8 cellular contexts compared by ENCODE assay signal in the genomic region with DNA sequence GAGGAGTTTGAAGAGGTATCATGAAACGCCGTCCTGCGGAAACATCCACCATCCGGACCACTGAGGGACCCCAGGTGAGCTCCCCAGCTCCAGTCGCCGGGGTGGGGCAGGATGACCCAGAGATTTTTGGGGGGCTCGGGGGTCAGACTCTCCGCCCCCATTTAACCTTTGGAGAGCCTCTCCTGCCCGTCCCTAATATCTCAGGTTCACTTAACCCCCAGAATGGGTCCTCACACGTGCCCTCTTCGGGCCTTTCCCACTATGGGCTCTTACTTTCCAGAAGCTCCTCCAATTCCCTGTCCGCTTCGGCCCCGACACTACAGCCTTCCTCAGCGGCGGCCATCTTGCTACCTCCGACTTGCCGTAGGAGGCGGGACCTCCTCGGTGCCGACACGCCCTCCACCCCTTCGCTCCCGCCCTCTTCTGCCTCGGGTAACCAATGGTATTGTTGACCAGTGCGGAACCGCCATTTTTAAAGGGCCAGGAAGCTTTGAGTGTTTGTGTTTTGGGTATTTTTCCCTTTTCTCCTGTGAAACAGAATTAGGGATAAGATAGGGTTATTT. TPM values are rescaled to one million over a fixed set of nuclear protein-coding genes. Genes with fewer than 3 reads are reported as not detected.
DNase-seq lines count a peak whose midpoint lies in the region; ATAC-seq, FAIRE-seq and TF ChIP-seq lines count a peak whose summit lies in the region.

A gene with protein sequence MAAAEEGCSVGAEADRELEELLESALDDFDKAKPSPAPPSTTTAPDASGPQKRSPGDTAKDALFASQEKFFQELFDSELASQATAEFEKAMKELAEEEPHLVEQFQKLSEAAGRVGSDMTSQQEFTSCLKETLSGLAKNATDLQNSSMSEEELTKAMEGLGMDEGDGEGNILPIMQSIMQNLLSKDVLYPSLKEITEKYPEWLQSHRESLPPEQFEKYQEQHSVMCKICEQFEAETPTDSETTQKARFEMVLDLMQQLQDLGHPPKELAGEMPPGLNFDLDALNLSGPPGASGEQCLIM (minus strand): TSS at position 352 of the 563 bp plus-strand sequence. CDS start 9 bp downstream, at position 343.

- peak within 1 kb of the TSS; percentile 82 for H3K4me2 ChIP-seq in OCI-LY7 (ENCODE audit: low read length)

- intact Hi-C loops in OCI-LY7 (cut with micrococcal nuclease; ENCODE audit: unreplicated experiment), result loop anchor here (1.0 to 2.0 kb wide), 2 partner anchors 58 to 184 kb away; partner anchors contain the start of genes COPA and NCSTN

- peaks cover 7% of the 10 kb centered on the region; the same call in 1 of the 2 replicates for H3K79me2 ChIP-seq in OCI-LY7 (ENCODE audit: insufficient read depth, low read depth, low read length)

- no TSS peak for BruUV-seq in OCI-LY7 (replicated peaks; lab: Mats Ljungman, UMichigan)

- FAIRE-seq in D721Med (lab: Jason Lieb, UNC), result no peak

- no peaks in the 10 kb centered on the region for H4K20me1 ChIP-seq in OCI-LY7 (ENCODE audit: insufficient read depth, low read length)

- H3K27ac ChIP-seq in OCI-LY7 (ENCODE audit: low read depth, low read length, poor library complexity, severe bottlenecking), result peak within 1 kb of the TSS; percentile 25

- no peaks in the 10 kb centered on the region for H3K9me3 ChIP-seq in OCI-LY7 (ENCODE audit: low read length)

- peaks cover 9% of the 10 kb centered on the region for H3K4me1 ChIP-seq in OCI-LY7 (ENCODE audit: insufficient read depth, low read length, poor library complexity, severe bottlenecking)

- CTCF ChIA-PET in OCI-LY7 (lab: Charles Lee; ENCODE audit: unreplicated experiment), result interaction anchor here (1.0 kb wide), 1 partner anchor 92 kb away, joined by 5 read pairs; no protein-coding TSS in a partner anchor

- H3K36me3 ChIP-seq in OCI-LY7 (ENCODE audit: insufficient read depth, low read length), result peaks cover 46% of the 10 kb centered on the region

- POLR2A ChIA-PET in OCI-LY7 (lab: Charles Lee), result interaction anchor here (0.7 to 2.1 kb wide), 14 partner anchors 10 to 187 kb away, joined by 3 to 14 read pairs (median 4); partner anchors contain the start of genes DCAF8, NCSTN and PEA15

- peak within 1 kb of the TSS; percentile 92 for H3K27ac Mint-ChIP-seq in endothelial cell (ENCODE audit: unreplicated experiment)

- peak; percentile 99 for DNase-seq in D721Med (ENCODE audit: insufficient read length, low spot score)
- peak; percentile 66 for DNase-seq in HuH-7.5 (ENCODE audit: low spot score)
- peak; percentile 91 for DNase-seq in OCI-LY7 (ENCODE audit: low spot score)
- peak; percentile 90 for DNase-seq in activated T-cell treated with anti-CD3 and anti-CD28 coated beads for 1 hour (ENCODE audit: low read depth)
- DNase-seq in endothelial cell (ENCODE audit: low spot score), result peak; percentile 93
- peak; percentile 92 for DNase-seq in midbrain (lab: John Stamatoyannopoulos, UW)
- DNase-seq in stimulated activated CD8-positive, alpha-beta memory T cell treated with anti-CD3 and anti-CD28 coated beads, Interleukin-2, amount 100 ng/mL, for 1 hour (ENCODE audit: low read depth in 2 of 2), result peak; percentile 82 to 87

- peak; percentile 93 for ATAC-seq in GM21526 (IDR thresholded peaks at IDR 0.05; ENCODE audit: low FRiP score, unreplicated experiment)

- TF ChIP-seq CTCF in D721Med (IDR thresholded peaks at IDR 0.05; ENCODE audit: insufficient read depth, missing control alignments) (no peak), OCI-LY7 (conservative IDR thresholded peaks at IDR 0.05; ENCODE audit: low read length) (no peak), endothelial cell (IDR thresholded peaks at IDR 0.05; ENCODE audit: unreplicated experiment) (no peak)

- no peaks in the 10 kb centered on the region for H3K9me3 Mint-ChIP-seq in endothelial cell (ENCODE audit: unreplicated experiment)

- H3K27me3 Mint-ChIP-seq in endothelial cell (ENCODE audit: unreplicated experiment), result peaks cover 2% of the 10 kb centered on the region

- H3K36me3 Mint-ChIP-seq in endothelial cell (ENCODE audit: low read depth, unreplicated experiment), result peaks cover 37% of the 10 kb centered on the region

- H3K9me2 ChIP-seq in OCI-LY7 (ENCODE audit: insufficient read depth, low read length), result no peaks in the 10 kb centered on the region

- H2AFZ ChIP-seq in OCI-LY7 (ENCODE audit: low read length), result peak within 1 kb of the TSS; percentile 48; the same call in 1 of the 2 replicates

- peak within 1 kb of the TSS; percentile 77 for H3K4me3 ChIP-seq in OCI-LY7 (ENCODE audit: low read depth, low read length, poor library complexity, severe bottlenecking)

- peaks cover 22% of the 10 kb centered on the region for H3K4me1 Mint-ChIP-seq in endothelial cell (ENCODE audit: unreplicated experiment)

- H3K4me3 Mint-ChIP-seq in endothelial cell (ENCODE audit: unreplicated experiment), result peak within 1 kb of the TSS; percentile 93

RNA-seq across cellular contexts. Expression of the gene that starts here (rescaled TPM):
- 32.6 and 34.7 TPM in 2 replicates for total RNA-seq in OCI-LY7 (2014; rRNA removed; shearing (Covaris generic))
- 47.3 and 53.9 TPM in 2 replicates for total RNA-seq in OCI-LY7 (2022)
- 61.7 TPM for total RNA-seq in endothelial cell (ENCODE audit: unreplicated experiment)

Comparison
In these comparisons a context has a peak if more than half of its experiments do, and no peak if none do; other contexts are left out.
1. Peak in every context shown above with its lines: DNase-seq, ATAC-seq, H3K4me3 ChIP-seq and H3K27ac ChIP-seq.